In the genomic region with DNA sequence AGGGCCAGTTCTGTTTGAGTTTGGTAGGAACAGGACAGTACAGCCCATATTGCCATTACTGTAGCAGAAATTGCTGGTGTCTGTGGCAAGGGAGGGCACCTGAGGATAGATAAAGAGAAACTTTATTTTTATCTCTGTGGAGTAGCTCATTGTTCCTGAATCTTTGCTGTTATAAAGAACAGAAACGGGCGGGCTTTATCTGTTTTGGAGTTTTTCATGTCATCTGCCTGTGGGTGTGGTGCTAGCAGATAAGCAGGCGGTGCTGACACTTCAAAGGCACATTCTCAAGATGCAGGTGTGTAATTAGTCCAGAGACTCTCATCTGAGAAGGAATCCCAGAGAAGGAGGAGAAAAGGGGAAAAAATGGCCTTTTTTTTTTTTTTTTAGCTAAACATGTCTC, we compare ENCODE assay signal across 34 cellular contexts.
"Had no signal": no experiment of that assay in that cellular context is flagged by ENCODE, and none has a peak within 500 bp of the region (broad histone marks: within the 10 kb centered on the region; RNA-seq: fewer than 3 reads in every experiment).

No MANE protein-coding gene starts in this region.

- H3K4me3 ChIP-seq: SJCRH30, SK-N-MC had no signal

- DNase-seq: activated CD4-positive, alpha-beta memory T cell treated with anti-CD3 and anti-CD28 coated beads, Interleukin-2, amount 10 ng/mL, durations not matched to agents 7 days and 5 days; activated CD4-positive, alpha-beta T cell treated with anti-CD3 and anti-CD28 coated beads for 1 hour; activated CD4-positive, alpha-beta T cell treated with anti-CD3 and anti-CD28 coated beads for 48 hours; activated CD4-positive, CD25-positive, alpha-beta regulatory T cell; activated CD8-positive, alpha-beta memory T cell treated with anti-CD3 and anti-CD28 coated beads for 24 hours; activated CD8-positive, alpha-beta memory T cell treated with anti-CD3 and anti-CD28 coated beads, Interleukin-2, amount 10 ng/mL, durations not matched to agents 7 days and 5 days; activated CD8-positive, alpha-beta memory T cell treated with anti-CD3 and anti-CD28 coated beads, Interleukin-2, amount 50 U/mL, for 48 hours; activated effector memory CD4-positive, alpha-beta T cell treated with Interleukin-2 at 50 U/mL for 16 hours; activated naive CD4-positive, alpha-beta T cell treated with anti-CD3 and anti-CD28 coated beads, Interleukin-2, amount 10 ng/mL, durations not matched to agents 7 days and 5 days; activated naive CD8-positive, alpha-beta T cell treated with anti-CD3 and anti-CD28 coated beads, Interleukin-2, amount 50 U/mL, for 24 hours; activated T-cell treated with anti-CD3 and anti-CD28 coated beads, Interleukin-2, amount 50 U/mL, for 48 hours; anterior cingulate cortex; caudate nucleus; cerebellar nuclear complex; MM.1S; MV-4-11; NCI-H1092 treated with DMSO at 0.1 percent for 48 hours; NCI-H1417; NCI-H146; NCI-H187; NCI-H2029 treated with DMSO at 0.1 percent for 48 hours; NCI-H2107; NCI-H2171; NCI-H510A; NCI-H526; NCI-H748 treated with DMSO at 0.1 percent for 48 hours; SHP77; SJCRH30; T1000; WERI-Rb-1 had no signal

- H3K4me3 Mint-ChIP-seq: activated CD4-positive, alpha-beta memory T cell treated with anti-CD3 and anti-CD28 coated beads, Interleukin-2, amount 10 ng/mL, durations not matched to agents 7 days and 5 days; activated CD8-positive, alpha-beta memory T cell treated with anti-CD3 and anti-CD28 coated beads, Interleukin-2, amount 10 ng/mL, durations not matched to agents 7 days and 5 days; activated naive CD4-positive, alpha-beta T cell treated with anti-CD3 and anti-CD28 coated beads, Interleukin-2, amount 10 ng/mL, durations not matched to agents 7 days and 5 days; activated naive CD8-positive, alpha-beta T cell; activated naive CD8-positive, alpha-beta T cell treated with anti-CD3 and anti-CD28 coated beads, Interleukin-2, amount 50 U/mL, for 24 hours; brain had no signal

- H3K27ac ChIP-seq: KMS-11, SJCRH30, SK-N-MC, WERI-Rb-1 had no signal

- H3K4me1 ChIP-seq: SJCRH30 had no signal

- H3K27me3 Mint-ChIP-seq: activated CD4-positive, alpha-beta memory T cell treated with anti-CD3 and anti-CD28 coated beads, Interleukin-2, amount 10 ng/mL, durations not matched to agents 7 days and 5 days; activated CD8-positive, alpha-beta memory T cell treated with anti-CD3 and anti-CD28 coated beads, Interleukin-2, amount 10 ng/mL, durations not matched to agents 7 days and 5 days; activated naive CD4-positive, alpha-beta T cell treated with anti-CD3 and anti-CD28 coated beads, Interleukin-2, amount 10 ng/mL, durations not matched to agents 7 days and 5 days; activated naive CD8-positive, alpha-beta T cell; activated naive CD8-positive, alpha-beta T cell treated with anti-CD3 and anti-CD28 coated beads, Interleukin-2, amount 50 U/mL, for 24 hours; brain had no signal

- H3K27me3 ChIP-seq: SJCRH30 had no signal

- H3K4me1 Mint-ChIP-seq: activated CD4-positive, alpha-beta memory T cell treated with anti-CD3 and anti-CD28 coated beads, Interleukin-2, amount 10 ng/mL, durations not matched to agents 7 days and 5 days; activated naive CD4-positive, alpha-beta T cell treated with anti-CD3 and anti-CD28 coated beads, Interleukin-2, amount 10 ng/mL, durations not matched to agents 7 days and 5 days; brain had no signal

- H3K9ac ChIP-seq: KMS-11 had no signal

- H3K4me2 ChIP-seq: KMS-11 had no signal

- H3K27ac Mint-ChIP-seq: activated CD4-positive, alpha-beta memory T cell treated with anti-CD3 and anti-CD28 coated beads, Interleukin-2, amount 10 ng/mL, durations not matched to agents 7 days and 5 days; activated CD8-positive, alpha-beta memory T cell treated with anti-CD3 and anti-CD28 coated beads, Interleukin-2, amount 10 ng/mL, durations not matched to agents 7 days and 5 days; activated naive CD4-positive, alpha-beta T cell treated with anti-CD3 and anti-CD28 coated beads, Interleukin-2, amount 10 ng/mL, durations not matched to agents 7 days and 5 days; activated naive CD8-positive, alpha-beta T cell; activated naive CD8-positive, alpha-beta T cell treated with anti-CD3 and anti-CD28 coated beads, Interleukin-2, amount 50 U/mL, for 24 hours; brain had no signal

- ATAC-seq: activated CD8-positive, alpha-beta memory T cell treated with anti-CD3 and anti-CD28 coated beads, Interleukin-2, amount 10 ng/mL, durations not matched to agents 7 days and 5 days; activated naive CD8-positive, alpha-beta T cell treated with anti-CD3 and anti-CD28 coated beads, Interleukin-2, amount 50 U/mL, for 24 hours had no signal
